22 cellular contexts compared by ENCODE assay signal in the genomic region with DNA sequence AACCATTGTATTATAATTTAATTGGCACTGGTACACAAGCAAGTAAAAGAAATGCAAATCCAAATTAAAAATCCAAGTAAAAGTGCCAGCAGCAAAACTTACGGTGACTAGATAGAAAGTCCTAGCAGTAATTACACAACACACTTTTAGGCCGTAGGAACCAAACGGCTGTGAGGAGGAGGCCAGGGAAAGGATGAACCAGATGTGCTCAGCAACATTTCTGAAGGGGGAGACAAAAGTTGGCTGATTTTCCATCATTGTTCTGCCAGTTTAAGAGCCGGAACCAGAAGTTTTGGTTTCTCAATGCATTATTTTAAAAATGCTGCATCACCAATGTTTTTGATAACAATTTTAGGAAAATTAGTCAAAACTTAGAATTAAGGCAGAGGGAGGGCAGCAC.
"Had no signal": no experiment of that assay in that cellular context is flagged by ENCODE, and none has a peak within 500 bp of the region (broad histone marks: within the 10 kb centered on the region; RNA-seq: fewer than 3 reads in every experiment).

No MANE protein-coding gene starts in this region.

- H3K27me3 Mint-ChIP-seq: activated T-helper 17 cell treated with anti-CD3 and anti-CD28 coated beads, Interleukin-2, amount 50 U/mL, for 72 hours; stimulated activated naive CD8-positive, alpha-beta T cell treated with anti-CD3 and anti-CD28 coated beads, Interleukin-15, amount 100 ng/mL, for 72 hours; T-cell had no signal

- ATAC-seq: activated naive CD8-positive, alpha-beta T cell treated with anti-CD3 and anti-CD28 coated beads, Interleukin-2, amount 50 U/mL, for 24 hours; activated T-helper 17 cell treated with anti-CD3 and anti-CD28 coated beads, Interleukin-2, amount 50 U/mL, for 72 hours; foreskin keratinocyte; natural killer cell; stimulated activated naive CD8-positive, alpha-beta T cell treated with anti-CD3 and anti-CD28 coated beads, Interleukin-15, amount 100 ng/mL, for 72 hours; T-cell; upper lobe of right lung had no signal

- H3K36me3 Mint-ChIP-seq: natural killer cell, T-cell had no signal

- DNase-seq: activated CD4-positive, alpha-beta T cell treated with anti-CD3 and anti-CD28 coated beads, Interleukin-2, amount 50 U/mL, for 48 hours; activated CD4-positive, CD25-positive, alpha-beta regulatory T cell treated with anti-CD3 and anti-CD28 coated beads, Interleukin-2, amount 50 U/mL, for 72 hours; activated naive CD4-positive, alpha-beta T cell treated with Interleukin-2 at 50 U/mL for 16 hours; activated naive CD8-positive, alpha-beta T cell treated with anti-CD3 and anti-CD28 coated beads, Interleukin-2, amount 50 U/mL, for 24 hours; dorsolateral prefrontal cortex; foreskin keratinocyte; left ventricle myocardium inferior; natural killer cell; posterior cingulate gyrus; stimulated activated CD4-positive, alpha-beta T cell treated with anti-CD3 and anti-CD28 coated beads, Interleukin-15, amount 100 ng/mL, for 24 hours; stimulated activated CD4-positive, alpha-beta T cell treated with anti-CD3 and anti-CD28 coated beads, Interleukin-4, amount 100 ng/mL, for 4 hours; stimulated activated CD8-positive, alpha-beta memory T cell treated with anti-CD3 and anti-CD28 coated beads, Interleukin-4, amount 100 ng/mL, for 48 hours; stimulated activated naive CD8-positive, alpha-beta T cell treated with anti-CD3 and anti-CD28 coated beads, Interleukin-15, amount 100 ng/mL, for 72 hours; T-cell; T-helper 9 cell; upper lobe of right lung had no signal

- H3K27ac Mint-ChIP-seq: activated naive CD8-positive, alpha-beta T cell treated with anti-CD3 and anti-CD28 coated beads, Interleukin-2, amount 50 U/mL, for 24 hours; activated T-helper 17 cell treated with anti-CD3 and anti-CD28 coated beads, Interleukin-2, amount 50 U/mL, for 72 hours; natural killer cell; stimulated activated naive CD8-positive, alpha-beta T cell treated with anti-CD3 and anti-CD28 coated beads, Interleukin-15, amount 100 ng/mL, for 72 hours; T-cell had no signal

- H3K27me3 ChIP-seq: ascending aorta, dorsolateral prefrontal cortex, foreskin keratinocyte, neutrophil, right atrium auricular region, upper lobe of right lung had no signal

- H3K4me3 ChIP-seq: ascending aorta, dorsolateral prefrontal cortex, left ventricle myocardium inferior, right atrium auricular region, skin epidermis, thoracic aorta, upper lobe of right lung had no signal

- H3K9me3 Mint-ChIP-seq: activated naive CD8-positive, alpha-beta T cell treated with anti-CD3 and anti-CD28 coated beads, Interleukin-2, amount 50 U/mL, for 24 hours; natural killer cell; stimulated activated naive CD8-positive, alpha-beta T cell treated with anti-CD3 and anti-CD28 coated beads, Interleukin-15, amount 100 ng/mL, for 72 hours; T-cell had no signal

- H3K27ac ChIP-seq: ascending aorta, foreskin keratinocyte, left ventricle myocardium inferior, neutrophil, right atrium auricular region, thoracic aorta, upper lobe of right lung had no signal

- H3K36me3 ChIP-seq: ascending aorta, left ventricle myocardium inferior, neutrophil, right atrium auricular region, thoracic aorta, upper lobe of right lung had no signal

- H3K9me3 ChIP-seq: ascending aorta, left ventricle myocardium inferior, neutrophil, right atrium auricular region, thoracic aorta, upper lobe of right lung had no signal

- H3K4me3 Mint-ChIP-seq: activated naive CD8-positive, alpha-beta T cell treated with anti-CD3 and anti-CD28 coated beads, Interleukin-2, amount 50 U/mL, for 24 hours; activated T-helper 17 cell treated with anti-CD3 and anti-CD28 coated beads, Interleukin-2, amount 50 U/mL, for 72 hours; natural killer cell; stimulated activated naive CD8-positive, alpha-beta T cell treated with anti-CD3 and anti-CD28 coated beads, Interleukin-15, amount 100 ng/mL, for 72 hours; T-cell had no signal
